ENCODE assay signal across 8 cellular contexts in the genomic region with DNA sequence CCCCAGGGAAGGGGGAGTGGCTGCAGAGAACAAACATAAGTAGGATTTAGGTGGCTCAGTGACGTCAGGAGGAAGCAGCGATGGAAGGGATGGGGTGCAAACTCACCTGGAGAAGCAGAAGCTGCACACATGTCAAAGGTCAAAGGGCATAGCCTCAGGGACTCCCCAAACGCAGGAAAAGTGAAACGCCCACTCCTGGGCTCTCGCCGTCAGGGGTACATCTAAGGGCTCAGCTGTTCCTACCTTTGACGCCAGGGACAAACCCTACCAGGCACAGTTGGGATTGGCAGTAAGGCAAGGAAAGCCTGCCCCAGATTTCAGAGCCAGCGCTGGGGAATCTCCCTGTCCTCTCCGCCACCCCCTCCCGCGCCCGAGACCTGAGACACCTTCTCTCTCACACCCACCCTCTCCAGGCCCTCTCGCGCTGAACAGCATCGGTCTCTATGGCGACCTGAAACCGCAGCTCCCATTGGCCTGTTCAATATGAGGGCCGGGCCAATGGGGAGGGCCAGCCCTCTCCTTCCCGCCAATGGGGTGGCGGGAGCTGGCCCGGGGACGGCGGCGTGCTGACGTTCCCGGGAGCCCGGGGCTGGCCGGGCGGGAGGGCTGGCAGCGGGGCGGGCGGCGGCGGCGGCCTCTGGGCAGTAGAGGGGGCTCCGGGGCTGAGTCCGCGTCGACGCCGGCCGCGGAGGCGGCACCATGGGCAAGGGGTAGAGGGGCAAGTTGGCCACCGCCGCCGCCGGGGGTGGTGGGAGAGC. TPM values are rescaled to one million over a fixed set of nuclear protein-coding genes. Genes with fewer than 3 reads are reported as not detected.
DNase-seq lines count a peak whose midpoint lies in the region; ATAC-seq and TF ChIP-seq lines count a peak whose summit lies in the region.

Gene CCDC148 (minus strand): TSS at position 445 of the 758 bp plus-strand sequence. CDS start 314 bp downstream, at position 131.
Gene PKP4 (plus strand): TSS at position 644 of the 758 bp plus-strand sequence. CDS start 76,233 bp downstream, outside the sequence.

- in situ Hi-C loops in GM18951 (cut with MboI; ENCODE audit: low sequenced_read_pairs, unreplicated experiment): no loop called here

- peak; percentile 90 for ATAC-seq in HG03175 (IDR thresholded peaks at IDR 0.05; ENCODE audit: unreplicated experiment)

- H3K36me3 ChIP-seq in spleen: no peaks in the 10 kb centered on the region

- peak within 1 kb of the TSS; percentile 73 to 92 (median 90) for H3K27ac ChIP-seq in spleen

- H3K4me3 ChIP-seq in spleen: peak within 1 kb of the TSS; percentile 59 to 97 (median 90)

- peaks cover 0 to 5% (median 0%) of the 10 kb centered on the region in 7 donors for H3K27me3 ChIP-seq in spleen (replicated peaks in 1 of 7)

- WGBS in spleen, 5 donors: 0 to 2% (median 1%) methylated on average over 23 to 48 of the region's 48 CpGs

- H3K4me1 ChIP-seq in spleen: peaks cover 10 to 42% (median 29%) of the 10 kb centered on the region in 6 donors

- DNase-seq in AG08396 (ENCODE audit: low spot score): peak; percentile 97
- DNase-seq in NCI-H226: peak; percentile 94
- DNase-seq in activated CD4-positive, CD25-positive, alpha-beta regulatory T cell treated with anti-CD3 and anti-CD28 coated beads, Interleukin-2, amount 50 U/mL, for 16 hours (ENCODE audit: low read depth, low spot score): peak; percentile 74
- DNase-seq in central memory CD4-positive, alpha-beta T cell: peak; percentile 92
- DNase-seq in iris pigment epithelial cell (ENCODE audit: low read depth): peak; percentile 95
- DNase-seq in spleen: peak; percentile 96

- H3K9me3 ChIP-seq in spleen: no peaks in the 10 kb centered on the region

- peak; percentile 50 for TF ChIP-seq POLR2A in GM18951 (IDR thresholded peaks at IDR 0.05; ENCODE audit: extremely low read depth, insufficient read depth, insufficient read length)
- TF ChIP-seq POLR2A in spleen (IDR thresholded peaks at IDR 0.05): no peak

- peak in 4 of 11 experiments; percentile 5 to 26 (median 18) for TF ChIP-seq CTCF in spleen (IDR thresholded peaks at IDR 0.05 in 8 of 11, conservative IDR thresholded peaks at IDR 0.05 in 3 of 11)

- intact Hi-C loops in spleen (cut with DNase I; ENCODE audit: low total_unique reads): no loop called here

RNA-seq across cellular contexts. Expression of gene CCDC148, which starts in this region (rescaled TPM):
- under 1 TPM; 0.37 to 0.79 (median 0.54) TPM for total RNA-seq in spleen
- polyA plus RNA-seq in spleen: under 1 TPM; 0.07 to 0.16 (median 0.15) TPM

RNA-seq across cellular contexts. Expression of gene PKP4, which starts in this region (rescaled TPM):
- total RNA-seq in spleen: 10 to 100 TPM; 24.8 to 53.5 (median 32.7) TPM
- polyA plus RNA-seq in spleen: 1 to 10 TPM; 4.9 to 8.2 (median 6.3) TPM

Comparison
In these comparisons a context has a peak if more than half of its experiments do, and no peak if none do; other contexts are left out.
1. Peak in every context shown above with its lines: DNase-seq, ATAC-seq, H3K4me3 ChIP-seq and H3K27ac ChIP-seq.